Comparison of ENCODE assay signal across 26 cellular contexts in the genomic region with DNA sequence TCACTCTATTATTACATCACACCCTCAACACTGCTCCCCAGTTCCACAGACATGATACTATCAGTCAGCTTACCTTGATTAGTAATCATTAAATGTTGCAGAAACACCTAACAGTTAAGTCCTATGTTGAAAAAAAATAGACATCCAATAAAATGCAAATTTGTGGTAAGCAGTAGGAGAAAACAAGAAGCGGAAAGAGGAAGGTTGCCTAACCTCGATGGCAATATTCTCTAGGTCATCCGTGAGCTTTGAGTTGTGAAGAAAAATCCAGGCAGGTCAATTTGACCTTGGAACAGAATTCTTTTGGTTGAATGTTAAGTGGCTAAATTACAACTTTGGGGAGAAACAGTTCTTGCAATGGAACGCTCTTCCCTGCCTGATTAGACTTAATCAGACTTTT.
DNase-seq lines count a peak whose midpoint lies in the region; ATAC-seq and TF ChIP-seq lines count a peak whose summit lies in the region.
"Had no signal": no experiment of that assay in that cellular context is flagged by ENCODE, and none has a peak within 500 bp of the region (broad histone marks: within the 10 kb centered on the region; RNA-seq: fewer than 3 reads in every experiment).

No MANE protein-coding gene starts in this region.

- H3K4me3 Mint-ChIP-seq in activated CD4-positive, alpha-beta memory T cell treated with anti-CD3 and anti-CD28 coated beads for 36 hours = no peak overlapping the region
- H3K4me3 Mint-ChIP-seq: activated CD8-positive, alpha-beta T cell treated with anti-CD3 and anti-CD28 coated beads for 36 hours; activated naive CD4-positive, alpha-beta T cell treated with anti-CD3 and anti-CD28 coated beads, Interleukin-2, amount 10 ng/mL, durations not matched to agents 7 days and 5 days; activated T-cell treated with anti-CD3 and anti-CD28 coated beads, Interleukin-2, amount 50 U/mL, for 24 hours; CD4-positive, alpha-beta memory T cell; naive thymus-derived CD8-positive, alpha-beta T cell had no signal

- TF ChIP-seq RAD21 in liver (IDR thresholded peaks at IDR 0.05) = no peak

- ATAC-seq in HG02852 (IDR thresholded peaks at IDR 0.05; ENCODE audit: unreplicated experiment) (no peak), GM21390 (IDR thresholded peaks at IDR 0.05; ENCODE audit: unreplicated experiment) (no peak)
- ATAC-seq: activated CD8-positive, alpha-beta T cell treated with anti-CD3 and anti-CD28 coated beads for 36 hours; K562; naive thymus-derived CD8-positive, alpha-beta T cell had no signal

- peak; percentile 35 for DNase-seq in MV-4-11 (lab: John Stamatoyannopoulos, UW)
- no peak for DNase-seq in SJSA1 (ENCODE audit: low read depth in 1 of 2, low spot score in 2 of 2)
- no peak for DNase-seq in activated CD4-positive, alpha-beta memory T cell treated with anti-CD3 and anti-CD28 coated beads for 36 hours
- DNase-seq in HuH-7 (ENCODE audit: low spot score) = no peak
- DNase-seq: activated CD4-positive, CD25-positive, alpha-beta regulatory T cell; activated CD8-positive, alpha-beta T cell treated with anti-CD3 and anti-CD28 coated beads for 36 hours; activated naive CD4-positive, alpha-beta T cell treated with anti-CD3 and anti-CD28 coated beads, Interleukin-2, amount 10 ng/mL, durations not matched to agents 7 days and 5 days; activated T-cell treated with anti-CD3 and anti-CD28 coated beads, Interleukin-2, amount 50 U/mL, for 24 hours; CD4-positive, alpha-beta memory T cell; DMS153; effector memory CD4-positive, alpha-beta T cell; esophagus squamous epithelium; GF-D8; GM23248; naive thymus-derived CD8-positive, alpha-beta T cell; NCI-H1092; NCI-H524; OCI-M1; Right ventricle myocardium superior; T-helper 9 cell had no signal

- H3K9me3 ChIP-seq in BLaER1 treated with 17β-estradiol and CSF1 and Interleukin-3, amounts not matched to agents 10 nM and 100 nM (replicated peaks in 1 of 11) = no peaks in the 10 kb centered on the region
- H3K9me3 ChIP-seq in SJSA1 (replicated peaks) (no peaks in the 10 kb centered on the region), liver (ENCODE audit: control insufficient read depth in 4 of 4, low read length in 3 of 4) (no peaks in the 10 kb centered on the region)
- H3K9me3 ChIP-seq: esophagus squamous epithelium had no signal

- 65% methylated on average over 4 of the region's 4 CpGs for WGBS in liver

- H4K20me1 ChIP-seq in BLaER1 treated with 17β-estradiol and CSF1 and Interleukin-3, amounts not matched to agents 10 nM and 100 nM = peaks cover 0 to 21% (median 4%) of the 10 kb centered on the region in 11 experiments; a peak in 7 of 22 replicates

- no peak overlapping the region for H3K27ac ChIP-seq in BLaER1 treated with 17β-estradiol and CSF1 and Interleukin-3, amounts not matched to agents 10 nM and 100 nM
- H3K27ac ChIP-seq in SJSA1 = peak overlapping the region; percentile 84; the same call in 1 of the 2 replicates
- no peak overlapping the region for H3K27ac ChIP-seq in liver (ENCODE audit: low read depth in 1 of 2, low read length in 2 of 2)
- H3K27ac ChIP-seq: esophagus squamous epithelium, GM23248, parathyroid adenoma had no signal

- CTCF ChIA-PET in activated CD4-positive, alpha-beta memory T cell treated with anti-CD3 and anti-CD28 coated beads for 36 hours (lab: Charles Lee) = no interaction called here

- H3K36me3 Mint-ChIP-seq in activated CD4-positive, alpha-beta memory T cell treated with anti-CD3 and anti-CD28 coated beads for 36 hours = no peaks in the 10 kb centered on the region
- H3K36me3 Mint-ChIP-seq: activated naive CD4-positive, alpha-beta T cell treated with anti-CD3 and anti-CD28 coated beads, Interleukin-2, amount 10 ng/mL, durations not matched to agents 7 days and 5 days; CD4-positive, alpha-beta memory T cell; naive thymus-derived CD8-positive, alpha-beta T cell had no signal

- H3K4me1 Mint-ChIP-seq in activated CD4-positive, alpha-beta memory T cell treated with anti-CD3 and anti-CD28 coated beads for 36 hours (ENCODE audit: low read depth) = no peaks in the 10 kb centered on the region
- H3K4me1 Mint-ChIP-seq: activated naive CD4-positive, alpha-beta T cell treated with anti-CD3 and anti-CD28 coated beads, Interleukin-2, amount 10 ng/mL, durations not matched to agents 7 days and 5 days; CD4-positive, alpha-beta memory T cell had no signal

- no peaks in the 10 kb centered on the region for H3K27me3 Mint-ChIP-seq in activated CD4-positive, alpha-beta memory T cell treated with anti-CD3 and anti-CD28 coated beads for 36 hours
- H3K27me3 Mint-ChIP-seq: activated CD8-positive, alpha-beta T cell treated with anti-CD3 and anti-CD28 coated beads for 36 hours; activated naive CD4-positive, alpha-beta T cell treated with anti-CD3 and anti-CD28 coated beads, Interleukin-2, amount 10 ng/mL, durations not matched to agents 7 days and 5 days; activated T-cell treated with anti-CD3 and anti-CD28 coated beads, Interleukin-2, amount 50 U/mL, for 24 hours had no signal

- peak overlapping the region; percentile 35 to 61 (median 49) for H3K4me2 ChIP-seq in BLaER1 treated with 17β-estradiol and CSF1 and Interleukin-3, amounts not matched to agents 10 nM and 100 nM

- intact Hi-C loops in activated CD4-positive, alpha-beta memory T cell treated with anti-CD3 and anti-CD28 coated beads for 36 hours (cut with micrococcal nuclease) = no loop called here

- peaks cover 16 to 46% (median 38%) of the 10 kb centered on the region in 10 experiments for H3K4me1 ChIP-seq in BLaER1 treated with 17β-estradiol and CSF1 and Interleukin-3, amounts not matched to agents 10 nM and 100 nM
- peaks cover 42% of the 10 kb centered on the region for H3K4me1 ChIP-seq in SJSA1 (replicated peaks)
- peaks cover 0 to 6% (median 0%) of the 10 kb centered on the region in 4 donors for H3K4me1 ChIP-seq in liver (ENCODE audit: control insufficient read depth in 4 of 4, insufficient read depth in 4 of 4, low read length in 3 of 4)
- H3K4me1 ChIP-seq: esophagus squamous epithelium, parathyroid adenoma had no signal

- no peak overlapping the region for H3K9ac ChIP-seq in BLaER1 treated with 17β-estradiol and CSF1 and Interleukin-3, amounts not matched to agents 10 nM and 100 nM
- H3K9ac ChIP-seq in liver (ENCODE audit: low read depth in 1 of 2, low read length in 2 of 2) = no peak overlapping the region
- H3K9ac ChIP-seq: GM23248, parathyroid adenoma had no signal

- peaks cover 0 to 8% (median 0%) of the 10 kb centered on the region in 11 experiments; a peak in 4 of 22 replicates for H3K36me3 ChIP-seq in BLaER1 treated with 17β-estradiol and CSF1 and Interleukin-3, amounts not matched to agents 10 nM and 100 nM
- H3K36me3 ChIP-seq in SJSA1 (no peaks in the 10 kb centered on the region), liver (ENCODE audit: control insufficient read depth in 4 of 4, insufficient read depth in 3 of 4, low read depth in 1 of 4, low read length in 3 of 4) (no peaks in the 10 kb centered on the region)
- H3K36me3 ChIP-seq: esophagus squamous epithelium had no signal

- H3K27me3 ChIP-seq in BLaER1 treated with 17β-estradiol and CSF1 and Interleukin-3, amounts not matched to agents 10 nM and 100 nM = peaks cover 0 to 56% (median 0%) of the 10 kb centered on the region in 11 experiments; a peak in 4 of 22 replicates
- H3K27me3 ChIP-seq in SJSA1 (replicated peaks) (no peaks in the 10 kb centered on the region), liver (ENCODE audit: control insufficient read depth in 4 of 4, insufficient read depth in 4 of 4, low read length in 3 of 4) (no peaks in the 10 kb centered on the region)
- H3K27me3 ChIP-seq: esophagus squamous epithelium had no signal

- no peak overlapping the region for H3K4me3 ChIP-seq in BLaER1 treated with 17β-estradiol and CSF1 and Interleukin-3, amounts not matched to agents 10 nM and 100 nM
- H3K4me3 ChIP-seq in SJSA1 (no peak overlapping the region), liver (ENCODE audit: low read depth in 1 of 3, low read length in 3 of 3) (no peak overlapping the region)
- H3K4me3 ChIP-seq: esophagus squamous epithelium, GM23248, K562 had no signal

- no peak overlapping the region for H3K27ac Mint-ChIP-seq in activated CD4-positive, alpha-beta memory T cell treated with anti-CD3 and anti-CD28 coated beads for 36 hours
- H3K27ac Mint-ChIP-seq: activated CD8-positive, alpha-beta T cell treated with anti-CD3 and anti-CD28 coated beads for 36 hours; activated naive CD4-positive, alpha-beta T cell treated with anti-CD3 and anti-CD28 coated beads, Interleukin-2, amount 10 ng/mL, durations not matched to agents 7 days and 5 days; activated T-cell treated with anti-CD3 and anti-CD28 coated beads, Interleukin-2, amount 50 U/mL, for 24 hours; CD4-positive, alpha-beta memory T cell; naive thymus-derived CD8-positive, alpha-beta T cell had no signal

- H3K9me3 Mint-ChIP-seq in activated CD4-positive, alpha-beta memory T cell treated with anti-CD3 and anti-CD28 coated beads for 36 hours = no peaks in the 10 kb centered on the region
- H3K9me3 Mint-ChIP-seq: activated CD8-positive, alpha-beta T cell treated with anti-CD3 and anti-CD28 coated beads for 36 hours; activated naive CD4-positive, alpha-beta T cell treated with anti-CD3 and anti-CD28 coated beads, Interleukin-2, amount 10 ng/mL, durations not matched to agents 7 days and 5 days; activated T-cell treated with anti-CD3 and anti-CD28 coated beads, Interleukin-2, amount 50 U/mL, for 24 hours; CD4-positive, alpha-beta memory T cell; naive thymus-derived CD8-positive, alpha-beta T cell had no signal

- no peak for TF ChIP-seq CTCF in liver (IDR thresholded peaks at IDR 0.05; ENCODE audit: low read depth, low read length, missing input control)

- POLR2A ChIA-PET in activated CD4-positive, alpha-beta memory T cell treated with anti-CD3 and anti-CD28 coated beads for 36 hours (lab: Charles Lee) = no interaction called here

TF ChIP-seq in liver, 16 proteins besides CTCF, POLR2A, EP300 and RAD21:
- TF ChIP-seq FOXA2 (IDR thresholded peaks at IDR 0.05) (no peak), RXRA (IDR thresholded peaks at IDR 0.05) (peak; percentile 16 to 47), FOXA1 (IDR thresholded peaks at IDR 0.05) (no peak), HNF4A (conservative IDR thresholded peaks at IDR 0.05) (peak in 1 of 2 donors; percentile 5)
